9 cellular contexts compared by ENCODE assay signal in the genomic region with DNA sequence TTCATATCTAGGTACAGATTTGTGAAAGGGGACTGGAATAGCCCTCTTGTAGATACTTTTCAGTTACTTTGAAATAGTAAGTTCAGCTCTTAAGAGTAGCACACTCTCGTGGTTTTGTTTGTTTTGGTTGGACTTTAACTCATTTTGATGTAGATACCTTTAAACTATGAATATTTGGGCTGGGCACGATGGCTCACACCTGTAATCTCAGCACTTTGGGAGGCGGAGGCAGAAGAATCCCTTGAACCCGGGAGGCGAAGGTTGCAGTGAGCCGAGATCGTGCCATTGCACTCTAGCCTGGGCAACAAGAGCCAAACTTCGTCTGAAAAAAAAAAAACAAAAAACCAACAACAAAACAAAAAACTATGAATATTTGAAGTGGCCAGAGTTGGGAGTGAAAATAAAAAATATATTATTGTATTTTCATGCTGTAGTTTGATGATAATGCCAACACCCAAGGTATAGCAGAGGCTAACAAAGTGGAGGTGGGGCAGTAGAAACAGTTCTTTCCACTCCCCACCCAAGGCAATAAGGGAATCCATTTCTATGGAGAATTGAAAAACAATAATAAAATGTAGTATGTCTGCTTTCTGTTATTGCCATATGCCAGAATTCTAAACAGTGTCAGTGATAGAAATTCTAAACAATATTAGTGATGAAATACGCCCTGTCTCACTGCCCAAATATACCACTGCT. TPM values are rescaled to one million over a fixed set of nuclear protein-coding genes. Genes with fewer than 3 reads are reported as not detected.
A peak's percentile ranks its signal among the peaks of the same experiment; 100 is the strongest.
DNase-seq lines count a peak whose midpoint lies in the region; ATAC-seq and TF ChIP-seq lines count a peak whose summit lies in the region.
"Had no signal": no experiment of that assay in that cellular context is flagged by ENCODE, and none has a peak within 500 bp of the region (broad histone marks: within the 10 kb centered on the region; RNA-seq: fewer than 3 reads in every experiment).

No MANE protein-coding gene starts in this region.

- no peaks in the 10 kb centered on the region for H3K9me3 ChIP-seq in BE2C
- H3K9me3 ChIP-seq in neural cell (ENCODE audit: low read length) = no peaks in the 10 kb centered on the region

- H2AFZ ChIP-seq in KMS-11 (ENCODE audit: low read depth) = no peak overlapping the region
- H2AFZ ChIP-seq in neural cell (ENCODE audit: low read depth, low read length) = no peak overlapping the region

- H3K9me2 ChIP-seq in neural cell (ENCODE audit: insufficient read depth, low read length) = no peaks in the 10 kb centered on the region

- H3K79me2 ChIP-seq in KMS-11 (ENCODE audit: insufficient read depth, low read depth) (peaks cover 31% of the 10 kb centered on the region), neural cell (replicated peaks; ENCODE audit: insufficient read depth, low read length) (peaks cover 64% of the 10 kb centered on the region)

- intact Hi-C loops in dorsolateral prefrontal cortex (cut with DNase I) = loop anchor here (10.0 kb wide), 2 partner anchors 362 to 482 kb away; partner anchors contain the start of gene LRRC8C (in 2 of the 2)

- POLR2A ChIA-PET in GM10248 (lab: Yijun Ruan, JAX) = no interaction called here

- H3K27ac ChIP-seq in KMS-11 (no peak overlapping the region), dorsolateral prefrontal cortex (peak overlapping the region in 4 of 59 donors; percentile 16 to 94 (median 94)), neural cell (ENCODE audit: low read length) (no peak overlapping the region)

- CTCF ChIA-PET in GM10248 (lab: Yijun Ruan, JAX) = no interaction called here

- no peak for TF ChIP-seq EP300 in neural cell (conservative IDR thresholded peaks at IDR 0.05; ENCODE audit: poor library complexity, severe bottlenecking)

- no peak for TF ChIP-seq RAD21 in neural cell (conservative IDR thresholded peaks at IDR 0.05)

- ATAC-seq in HG03457 (IDR thresholded peaks at IDR 0.05; ENCODE audit: unreplicated experiment) = no peak

- H3K4me1 ChIP-seq in BE2C = no peaks in the 10 kb centered on the region; the same call in 1 of the 2 replicates
- H3K4me1 ChIP-seq in KMS-11 (ENCODE audit: low read depth, poor library complexity, severe bottlenecking) = peaks cover 10% of the 10 kb centered on the region

- H4K20me1 ChIP-seq in KMS-11 (ENCODE audit: insufficient read depth) (no peaks in the 10 kb centered on the region), neural cell (ENCODE audit: insufficient read depth) (peaks cover 4% of the 10 kb centered on the region)

- no peaks in the 10 kb centered on the region for H3F3A ChIP-seq in neural cell (ENCODE audit: insufficient read depth, low read length, poor library complexity, severe bottlenecking)

- H3K4me2 ChIP-seq in KMS-11 (peak overlapping the region; percentile 80), neural cell (ENCODE audit: low read length) (peak overlapping the region; percentile 87)

- H3K9ac ChIP-seq in KMS-11 = peak overlapping the region; percentile 92; the same call in 1 of the 2 replicates
- peak overlapping the region; percentile 93 for H3K9ac ChIP-seq in neural cell (ENCODE audit: low read length)

- peak overlapping the region; percentile 84 for H3K4me3 ChIP-seq in BE2C (ENCODE audit: low read depth, low read length)
- H3K4me3 ChIP-seq in KMS-11 (IDR thresholded peaks at IDR 0.05; ENCODE audit: insufficient read depth, low read depth, low read length) = no peak overlapping the region
- peak overlapping the region in 58 of 59 donors; percentile 59 to 98 (median 88) for H3K4me3 ChIP-seq in dorsolateral prefrontal cortex
- H3K4me3 ChIP-seq in neural cell (ENCODE audit: low read length) = peak overlapping the region; percentile 79

- DNase-seq in BE2C (no peak), dorsolateral prefrontal cortex (no peak), H4 (ENCODE audit: low spot score) (no peak), GM10248 (ENCODE audit: extremely low spot score) (no peak), NCI-H526 (lab: John Stamatoyannopoulos, UW) (no peak)
- DNase-seq: NCI-H1092 treated with DMSO at 0.1 percent for 48 hours had no signal

- no peaks in the 10 kb centered on the region for H3K27me3 ChIP-seq in BE2C
- H3K27me3 ChIP-seq in KMS-11 (ENCODE audit: insufficient read depth, low read depth) = no peaks in the 10 kb centered on the region
- no peaks in the 10 kb centered on the region for H3K27me3 ChIP-seq in dorsolateral prefrontal cortex
- no peaks in the 10 kb centered on the region for H3K27me3 ChIP-seq in neural cell (ENCODE audit: insufficient read depth, low read depth, low read length)

- no peak for TF ChIP-seq CTCF in BE2C (IDR thresholded peaks at IDR 0.05; ENCODE audit: low read depth, low read length)
- TF ChIP-seq CTCF in KMS-11 (conservative IDR thresholded peaks at IDR 0.05; ENCODE audit: low read depth, low read length) = no peak
- no peak for TF ChIP-seq CTCF in dorsolateral prefrontal cortex (IDR thresholded peaks at IDR 0.05 in 54 of 56, conservative IDR thresholded peaks at IDR 0.05 in 2 of 56; ENCODE audit: low read depth in 1 of 56, partially characterized antibody in 56 of 56)
- TF ChIP-seq CTCF in neural cell (IDR thresholded peaks at IDR 0.05; ENCODE audit: poor library complexity, severe bottlenecking) = no peak
- no peak for TF ChIP-seq CTCF in GM10248 (IDR thresholded peaks at IDR 0.05; ENCODE audit: control extremely low read depth, extremely low read depth, low read depth, missing control alignments)

- H3K36me3 ChIP-seq in BE2C (peaks cover 3% of the 10 kb centered on the region), KMS-11 (ENCODE audit: insufficient read depth) (no peaks in the 10 kb centered on the region), neural cell (ENCODE audit: insufficient read depth, low read length) (peaks cover 7% of the 10 kb centered on the region)

TF ChIP-seq in neural cell, 6 proteins besides CTCF, POLR2A, EP300 and RAD21:
- TF ChIP-seq MXI1 (conservative IDR thresholded peaks at IDR 0.05; ENCODE audit: poor library complexity, severe bottlenecking) = no peak
- TF ChIP-seq EZH2 (IDR thresholded peaks at IDR 0.05; ENCODE audit: borderline replicate concordance, insufficient read depth, low read length, poor library complexity, severe bottlenecking) = no peak
- no peak for TF ChIP-seq REST (IDR thresholded peaks at IDR 0.05; ENCODE audit: borderline replicate concordance)
- no peak for TF ChIP-seq TAF1 (IDR thresholded peaks at IDR 0.05; ENCODE audit: low read depth)
- no peak for TF ChIP-seq SMC3 (conservative IDR thresholded peaks at IDR 0.05; ENCODE audit: poor library complexity)
- TF ChIP-seq POLR2AphosphoS5 (IDR thresholded peaks at IDR 0.05) = no peak

RNA-seq across cellular contexts. Expression of gene ZNF326, which starts 1.7 kb away (rescaled TPM):
- polyA plus RNA-seq in BE2C (2012; ENCODE audit: insufficient read depth, insufficient read length, low read depth) = 16.4 TPM
- total RNA-seq in dorsolateral prefrontal cortex = 10 to 100 TPM; 23.0 to 50.7 (median 32.2) TPM
- 65.0 and 65.2 TPM in 2 replicates for polyA plus RNA-seq in neural cell
- 80.1 and 91.3 TPM in 2 replicates for polyA minus RNA-seq in neural cell
- 3.2 and 5.7 TPM in 2 replicates for total RNA-seq in H4 (2014; rRNA removed; shearing (Covaris generic))
